Comparison of ENCODE assay signal across 8 cellular contexts in the genomic region with DNA sequence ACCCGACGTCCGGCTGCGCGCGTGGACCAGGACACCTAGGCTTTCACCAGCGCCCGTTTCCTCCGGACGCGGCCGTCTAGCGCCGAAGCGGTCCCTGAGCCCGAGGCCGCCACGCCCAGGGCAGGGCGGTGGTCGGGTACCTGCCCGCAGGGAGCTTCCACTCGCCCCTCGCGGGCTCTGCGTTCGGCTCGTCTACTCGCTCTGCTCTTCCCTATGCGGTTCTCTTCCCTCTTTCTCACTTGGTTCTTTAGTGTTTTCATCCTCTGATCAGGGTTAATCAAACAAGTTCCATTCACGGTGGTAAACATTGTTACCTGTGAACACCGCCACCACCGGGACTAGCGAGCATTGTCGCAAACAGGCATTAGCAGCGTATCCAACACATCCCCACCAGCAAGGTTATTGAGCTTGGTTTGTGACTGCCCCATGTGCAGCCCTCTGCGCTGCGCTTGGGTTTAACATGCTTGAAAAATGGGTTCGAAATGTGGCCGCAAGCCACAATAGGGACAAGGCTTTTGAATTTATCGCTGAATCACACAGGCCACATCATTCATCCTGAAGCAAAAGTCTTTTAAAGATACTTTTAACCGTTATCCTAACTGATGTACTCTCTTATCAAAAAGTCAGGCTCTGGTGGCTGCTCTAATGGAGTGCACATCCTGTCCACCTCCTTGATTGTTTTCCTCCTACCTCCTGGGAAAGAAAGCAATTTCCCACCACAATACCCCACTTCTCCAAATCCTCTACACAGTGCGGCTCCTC. TPM values are rescaled to one million over a fixed set of nuclear protein-coding genes. Genes with fewer than 3 reads are reported as not detected.
A peak's percentile ranks its signal among the peaks of the same experiment; 100 is the strongest.
DNase-seq lines count a peak whose midpoint lies in the region; ATAC-seq and TF ChIP-seq lines count a peak whose summit lies in the region.

No MANE protein-coding gene starts in this region.

- intact Hi-C loops in breast epithelium (cut with DNase I; ENCODE audit: low total_unique reads) = loop anchor here (2.0 kb wide), 1 partner anchor 131 kb away; the partner anchor contains the start of gene IFT57

- peak overlapping the region; percentile 88 for H3K4me3 Mint-ChIP-seq in T-helper 1 cell treated with Interleukin-12 subunit alpha and Interleukin-12 subunit beta and Interleukin-4 antibody, amounts not matched to agents 30 μg/mL and 1 μg/mL, for 36 hours
- H3K4me3 Mint-ChIP-seq in stimulated activated naive B cell treated with anti-CD40 and anti-IgM and Interleukin-4, amounts not matched to agents 10 μg/mL and 1 μg/mL and 100 μg/mL, for 72 hours = peak overlapping the region; percentile 97 to 100

- H3K4me3 ChIP-seq in breast epithelium = peak overlapping the region; percentile 80 to 97 (median 96)

- H3K27ac Mint-ChIP-seq in T-helper 1 cell treated with Interleukin-12 subunit alpha and Interleukin-12 subunit beta and Interleukin-4 antibody, amounts not matched to agents 30 μg/mL and 1 μg/mL, for 36 hours = peak overlapping the region; percentile 92
- peak overlapping the region; percentile 99 for H3K27ac Mint-ChIP-seq in stimulated activated naive B cell treated with anti-CD40 and anti-IgM and Interleukin-4, amounts not matched to agents 10 μg/mL and 1 μg/mL and 100 μg/mL, for 72 hours

- peak; percentile 59 for DNase-seq in activated CD4-positive, CD25-positive, alpha-beta regulatory T cell treated with anti-CD3 and anti-CD28 coated beads, Interleukin-2, amount 50 U/mL, for 72 hours
- DNase-seq in breast epithelium (ENCODE audit: low spot score in 2 of 2) (no peak), left lobe of liver (ENCODE audit: low spot score) (no peak), NCI-H1694 treated with DMSO at 0.1 percent for 48 hours (lab: John Stamatoyannopoulos, UW) (no peak)
- no peak for DNase-seq in stimulated activated naive B cell treated with anti-CD40 and anti-IgM and Interleukin-4, amounts not matched to agents 10 μg/mL and 1 μg/mL and 100 μg/mL, for 72 hours

- H3K36me3 ChIP-seq in breast epithelium = no peaks in the 10 kb centered on the region

- no peak for TF ChIP-seq POLR2A in breast epithelium (IDR thresholded peaks at IDR 0.05)

- peaks cover 19% of the 10 kb centered on the region for H3K4me1 Mint-ChIP-seq in T-helper 1 cell treated with Interleukin-12 subunit alpha and Interleukin-12 subunit beta and Interleukin-4 antibody, amounts not matched to agents 30 μg/mL and 1 μg/mL, for 36 hours (ENCODE audit: low read depth)
- H3K4me1 Mint-ChIP-seq in stimulated activated naive B cell treated with anti-CD40 and anti-IgM and Interleukin-4, amounts not matched to agents 10 μg/mL and 1 μg/mL and 100 μg/mL, for 72 hours = peaks cover 29 to 36% of the 10 kb centered on the region in 2 donors

- no peak for ATAC-seq in activated CD4-positive, CD25-positive, alpha-beta regulatory T cell treated with anti-CD3 and anti-CD28 coated beads, Interleukin-2, amount 50 U/mL, for 24 hours
- ATAC-seq in left lobe of liver (peak; percentile 30), HG03571 (IDR thresholded peaks at IDR 0.05; ENCODE audit: unreplicated experiment) (no peak)
- ATAC-seq in stimulated activated naive B cell treated with anti-CD40 and anti-IgM and Interleukin-4, amounts not matched to agents 10 μg/mL and 1 μg/mL and 100 μg/mL, for 72 hours (replicated peaks) = peak; percentile 1 to 4

- H3K9me3 Mint-ChIP-seq in T-helper 1 cell treated with Interleukin-12 subunit alpha and Interleukin-12 subunit beta and Interleukin-4 antibody, amounts not matched to agents 30 μg/mL and 1 μg/mL, for 36 hours = peaks cover 4% of the 10 kb centered on the region
- H3K9me3 Mint-ChIP-seq in stimulated activated naive B cell treated with anti-CD40 and anti-IgM and Interleukin-4, amounts not matched to agents 10 μg/mL and 1 μg/mL and 100 μg/mL, for 72 hours = peaks cover 2 to 3% of the 10 kb centered on the region in 2 donors

- H3K27me3 ChIP-seq in breast epithelium = no peaks in the 10 kb centered on the region

- TF ChIP-seq CTCF in breast epithelium (IDR thresholded peaks at IDR 0.05) = peak in 1 of 3 donors; percentile 14

- H3K27ac ChIP-seq in breast epithelium = peak overlapping the region; percentile 92 to 96

- H3K36me3 Mint-ChIP-seq in T-helper 1 cell treated with Interleukin-12 subunit alpha and Interleukin-12 subunit beta and Interleukin-4 antibody, amounts not matched to agents 30 μg/mL and 1 μg/mL, for 36 hours (ENCODE audit: low read depth) = peaks cover 10% of the 10 kb centered on the region
- H3K36me3 Mint-ChIP-seq in stimulated activated naive B cell treated with anti-CD40 and anti-IgM and Interleukin-4, amounts not matched to agents 10 μg/mL and 1 μg/mL and 100 μg/mL, for 72 hours = peaks cover 9 to 26% of the 10 kb centered on the region in 2 donors

- H3K4me1 ChIP-seq in breast epithelium = peaks cover 0 to 4% of the 10 kb centered on the region in 2 donors

- H3K27me3 Mint-ChIP-seq in T-helper 1 cell treated with Interleukin-12 subunit alpha and Interleukin-12 subunit beta and Interleukin-4 antibody, amounts not matched to agents 30 μg/mL and 1 μg/mL, for 36 hours (ENCODE audit: low read depth) = peaks cover 15% of the 10 kb centered on the region
- no peaks in the 10 kb centered on the region for H3K27me3 Mint-ChIP-seq in stimulated activated naive B cell treated with anti-CD40 and anti-IgM and Interleukin-4, amounts not matched to agents 10 μg/mL and 1 μg/mL and 100 μg/mL, for 72 hours

- no peaks in the 10 kb centered on the region for H3K9me3 ChIP-seq in breast epithelium

RNA-seq across cellular contexts. Expression of gene CD47, which starts 0.8 kb away (rescaled TPM):
- 100 to 1,000 TPM in 1 of 3 donors, 10 to 100 TPM in 2; 52.8 to 126 (median 85.5) TPM for total RNA-seq in breast epithelium
- total RNA-seq in left lobe of liver = 21.8 TPM

Comparison
In these comparisons a context has a peak if more than half of its experiments do, and no peak if none do; other contexts are left out.
1. ATAC-seq: peak in left lobe of liver (single experiment) and stimulated activated naive B cell treated with anti-CD40 and anti-IgM and Interleukin-4, amounts not matched to agents 10 μg/mL and 1 μg/mL and 100 μg/mL, for 72 hours (2 of 2); none in activated CD4-positive, CD25-positive, alpha-beta regulatory T cell treated with anti-CD3 and anti-CD28 coated beads, Interleukin-2, amount 50 U/mL, for 24 hours (0 of 2) and HG03571 (single experiment).